Comparison of ENCODE assay signal across 8 cellular contexts in genomic region chr7:108459922-108460551, GRCh38. TPM values are rescaled to one million over a fixed set of nuclear protein-coding genes. Genes with fewer than 3 reads are reported as not detected.
DNase-seq lines count a peak whose midpoint lies in the region; ATAC-seq, FAIRE-seq and TF ChIP-seq lines count a peak whose summit lies in the region.

No MANE protein-coding gene starts in this region.

- no peak overlapping the region for H3K27ac Mint-ChIP-seq in activated T-helper 17 cell treated with anti-CD3 and anti-CD28 coated beads, Interleukin-2, amount 50 U/mL, for 72 hours

- no peaks in the 10 kb centered on the region for H3K9me3 Mint-ChIP-seq in activated T-helper 17 cell treated with anti-CD3 and anti-CD28 coated beads, Interleukin-2, amount 50 U/mL, for 72 hours

- H3K4me1 Mint-ChIP-seq in activated T-helper 17 cell treated with anti-CD3 and anti-CD28 coated beads, Interleukin-2, amount 50 U/mL, for 72 hours = no peaks in the 10 kb centered on the region

- no peak overlapping the region for H3K4me3 Mint-ChIP-seq in activated T-helper 17 cell treated with anti-CD3 and anti-CD28 coated beads, Interleukin-2, amount 50 U/mL, for 72 hours

- H3K36me3 Mint-ChIP-seq in activated T-helper 17 cell treated with anti-CD3 and anti-CD28 coated beads, Interleukin-2, amount 50 U/mL, for 72 hours (ENCODE audit: low read depth) = no peaks in the 10 kb centered on the region

- FAIRE-seq in islet of Langerhans (lab: Jason Lieb, UNC) = peak; percentile 58

- intact Hi-C loops in left colon (cut with DNase I, micrococcal nuclease) = no loop called here

- TF ChIP-seq CTCF in GM20000 (IDR thresholded peaks at IDR 0.05; ENCODE audit: extremely low read depth, missing control alignments) (peak; percentile 38), VCaP (conservative IDR thresholded peaks at IDR 0.05) (peak; percentile 88)

- DNase-seq in COR-L47 (lab: John Stamatoyannopoulos, UW) = peak; percentile 68
- peak; percentile 60 for DNase-seq in GM20000 (ENCODE audit: low spot score)
- DNase-seq in NCI-H146 treated with DMSO at 0.1 percent for 48 hours (lab: John Stamatoyannopoulos, UW; ENCODE audit: unreplicated experiment) = peak; percentile 21
- DNase-seq in left colon = no peak

- H3K27ac ChIP-seq in VCaP = no peak overlapping the region

- peaks cover 38% of the 10 kb centered on the region for H3K27me3 Mint-ChIP-seq in activated T-helper 17 cell treated with anti-CD3 and anti-CD28 coated beads, Interleukin-2, amount 50 U/mL, for 72 hours

- ATAC-seq in GM21367 (IDR thresholded peaks at IDR 0.05; ENCODE audit: unreplicated experiment) (no peak), left colon (no peak)
- ATAC-seq in activated T-helper 17 cell treated with anti-CD3 and anti-CD28 coated beads, Interleukin-2, amount 50 U/mL, for 72 hours (replicated peaks) = no peak

RNA-seq across cellular contexts. Expression of gene NRCAM, which starts 3.8 kb away (rescaled TPM):
- 1 to 10 TPM in 1 of 2 donors, under 1 TPM in 1; 0.92 to 1.1 TPM for total RNA-seq in left colon
- not detected for total RNA-seq in activated T-helper 17 cell treated with anti-CD3 and anti-CD28 coated beads, Interleukin-2, amount 50 U/mL, for 72 hours

Comparison
In these comparisons a context has a peak if more than half of its experiments do, and no peak if none do; other contexts are left out.
1. DNase-seq: peak in COR-L47 (single experiment), GM20000 (single experiment) and NCI-H146 treated with DMSO at 0.1 percent for 48 hours (single experiment); none in left colon (0 of 2).